ENCODE assay signal across 9 cellular contexts in genomic region chr22:47583959-47584562, GRCh38.
"Had no signal": no experiment of that assay in that cellular context is flagged by ENCODE, and none has a peak within 500 bp of the region (broad histone marks: within the 10 kb centered on the region; RNA-seq: fewer than 3 reads in every experiment).

No MANE protein-coding gene starts in this region.

- H3K4me3 Mint-ChIP-seq: GM23338, H9, HFFc6, IgD-negative memory B cell had no signal

- H3K27ac Mint-ChIP-seq: GM23338, H9, HFFc6, IgD-negative memory B cell had no signal

- H3K36me3 Mint-ChIP-seq: IgD-negative memory B cell had no signal

- ATAC-seq: GM23338, HepG2 had no signal

- H3K4me3 ChIP-seq: GM23338 had no signal

- H3K4me1 Mint-ChIP-seq: GM23338, H9, IgD-negative memory B cell had no signal

- DNase-seq: H9, HCEC 1CT, HFFc6 had no signal

- FAIRE-seq: H1, H54, HepG2 had no signal

- H3K27ac ChIP-seq: HL-60 had no signal
